24 cellular contexts compared by ENCODE assay signal in genomic region chr10:67086324-67087139, GRCh38.
DNase-seq lines count a peak whose midpoint lies in the region; ATAC-seq and TF ChIP-seq lines count a peak whose summit lies in the region.
"Had no signal": no experiment of that assay in that cellular context is flagged by ENCODE, and none has a peak within 500 bp of the region (broad histone marks: within the 10 kb centered on the region; RNA-seq: fewer than 3 reads in every experiment).

No MANE protein-coding gene starts in this region.

- no peaks in the 10 kb centered on the region for H3K9me3 ChIP-seq in heart left ventricle
- H3K9me3 ChIP-seq: Caco-2 had no signal

- 13 to 17% (median 14%) methylated on average over 2 of the region's 2 CpGs for WGBS in heart left ventricle, 4 donors

- H3K4me1 Mint-ChIP-seq in mesothelial cell of epicardium = peaks cover 33% of the 10 kb centered on the region

- no peaks in the 10 kb centered on the region for H3K9me3 Mint-ChIP-seq in mesothelial cell of epicardium
- H3K9me3 Mint-ChIP-seq: CD8-positive, alpha-beta T cell had no signal

- in situ Hi-C loops in G401 (cut with HindIII; ENCODE audit: low sequenced_read_pairs) = no loop called here

- no peaks in the 10 kb centered on the region for H3K27me3 ChIP-seq in heart left ventricle

- peak overlapping the region in 1 of 12 donors; percentile 7 for H3K4me3 ChIP-seq in heart left ventricle
- H3K4me3 ChIP-seq: GM12878 had no signal

- no peak for TF ChIP-seq CTCF in heart left ventricle (IDR thresholded peaks at IDR 0.05)
- TF ChIP-seq CTCF in mesothelial cell of epicardium (IDR thresholded peaks at IDR 0.05; ENCODE audit: unreplicated experiment) = no peak

- H3K36me3 ChIP-seq in heart left ventricle = no peaks in the 10 kb centered on the region

- intact Hi-C loops in heart left ventricle (cut with DNase I) = no loop called here

- H3K27ac ChIP-seq in heart left ventricle = peak overlapping the region in 10 of 12 donors; percentile 15 to 76 (median 54)

- no peak for TF ChIP-seq POLR2A in heart left ventricle (IDR thresholded peaks at IDR 0.05)

- H3K27me3 Mint-ChIP-seq in mesothelial cell of epicardium (ENCODE audit: low read depth) = no peaks in the 10 kb centered on the region

- no peaks in the 10 kb centered on the region for H3K36me3 Mint-ChIP-seq in mesothelial cell of epicardium
- H3K36me3 Mint-ChIP-seq: CD8-positive, alpha-beta T cell had no signal

- DNase-seq in G401 (ENCODE audit: low spot score) = peak; percentile 10
- DNase-seq in RPMI8226 = peak; percentile 16
- no peak for DNase-seq in heart left ventricle
- no peak for DNase-seq in mesothelial cell of epicardium (ENCODE audit: low spot score in 2 of 2, unreplicated experiment in 2 of 2)
- DNase-seq in SKM-1 treated with dmso at 0.1 percent for 144 hours (lab: John Stamatoyannopoulos, UW; ENCODE audit: unreplicated experiment) = no peak
- DNase-seq in NAMALWA (ENCODE audit: low spot score) = no peak
- DNase-seq: Caco-2; CD8-positive, alpha-beta T cell; GDM1; Karpas-422; NCI-H1092 treated with DMSO at 0.1 percent for 48 hours; NCI-H1436; NCI-H187; NCI-H2081 treated with DMSO at 0.1 percent for 48 hours; NCI-H2171; NCI-H226; NCI-H510A treated with DMSO at 0.1 percent for 48 hours; NK-92 treated with Interleukin-12 subunit alpha and Interleukin-12 subunit beta, amount 100 ng/mL, for 24 hours; PC-3; SHP77 had no signal

- H3K27ac Mint-ChIP-seq in mesothelial cell of epicardium = peak overlapping the region; percentile 13
- H3K27ac Mint-ChIP-seq: CD8-positive, alpha-beta T cell had no signal

- ATAC-seq in heart left ventricle (peak; percentile 56 to 75 (median 67)), HG02885 (IDR thresholded peaks at IDR 0.05; ENCODE audit: poor library complexity, unreplicated experiment) (no peak)
- ATAC-seq: CD8-positive, alpha-beta T cell; GM12878; HCT116; HepG2 had no signal

- no peak overlapping the region for H3K4me3 Mint-ChIP-seq in mesothelial cell of epicardium
- H3K4me3 Mint-ChIP-seq: CD8-positive, alpha-beta T cell had no signal

- peaks cover 0 to 27% (median 3%) of the 10 kb centered on the region in 12 donors for H3K4me1 ChIP-seq in heart left ventricle
- H3K4me1 ChIP-seq: Caco-2 had no signal

Comparison
In these comparisons a context has a peak if more than half of its experiments do, and no peak if none do; other contexts are left out.
1. DNase-seq: peak in G401 (single experiment) and RPMI8226 (single experiment); none in heart left ventricle (0 of 5), mesothelial cell of epicardium (0 of 2), SKM-1 treated with dmso at 0.1 percent for 144 hours (single experiment) and NAMALWA (single experiment).